1 cellular context compared by ENCODE assay signal in genomic region chr1:7346070-7346596, GRCh38.
TF ChIP-seq lines count a peak whose summit lies in the region.

No MANE protein-coding gene starts in this region.

TF ChIP-seq in HCT116, 20 proteins besides CTCF, POLR2A, EP300 and RAD21 (continued from another document):
- no peak for TF ChIP-seq REST (IDR thresholded peaks at IDR 0.05; ENCODE audit: low read depth)
- TF ChIP-seq JUND (IDR thresholded peaks at IDR 0.05), result no peak
- TF ChIP-seq, protein P1, sequence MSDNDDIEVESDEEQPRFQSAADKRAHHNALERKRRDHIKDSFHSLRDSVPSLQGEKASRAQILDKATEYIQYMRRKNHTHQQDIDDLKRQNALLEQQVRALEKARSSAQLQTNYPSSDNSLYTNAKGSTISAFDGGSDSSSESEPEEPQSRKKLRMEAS (IDR thresholded peaks at IDR 0.05), result no peak
- no peak for TF ChIP-seq POLR2AphosphoS5 (IDR thresholded peaks at IDR 0.05; ENCODE audit: low read depth, low read length)
- no peak for TF ChIP-seq ZBTB33 (IDR thresholded peaks at IDR 0.05; ENCODE audit: extremely low read depth, insufficient replicate concordance, low read length)
- no peak for TF ChIP-seq CBX3 (IDR thresholded peaks at IDR 0.05; ENCODE audit: low read depth)
- no peak for TF ChIP-seq ELF1 (IDR thresholded peaks at IDR 0.05; ENCODE audit: borderline replicate concordance, low read depth)
- TF ChIP-seq SRF (IDR thresholded peaks at IDR 0.05; ENCODE audit: low read depth), result no peak
